In genomic region chr1:228391411-228392020, GRCh38 we compare ENCODE assay signal across 19 cellular contexts. TPM values are rescaled to one million over a fixed set of nuclear protein-coding genes. Genes with fewer than 3 reads are reported as not detected.
DNase-seq lines count a peak whose midpoint lies in the region; FAIRE-seq and TF ChIP-seq lines count a peak whose summit lies in the region.
"Had no signal": no experiment of that assay in that cellular context is flagged by ENCODE, and none has a peak within 500 bp of the region (broad histone marks: within the 10 kb centered on the region; RNA-seq: fewer than 3 reads in every experiment).

No MANE protein-coding gene starts in this region.

- H3K27me3 ChIP-seq in A673 (replicated peaks; ENCODE audit: insufficient read depth, low read depth, low read length, poor library complexity) (no peaks in the 10 kb centered on the region), ovary (no peaks in the 10 kb centered on the region)
- H3K27me3 ChIP-seq: breast epithelium had no signal

- no peak overlapping the region for H3K4me3 Mint-ChIP-seq in chondrocyte (ENCODE audit: unreplicated experiment)
- H3K4me3 Mint-ChIP-seq: activated CD8-positive, alpha-beta T cell treated with anti-CD3 and anti-CD28 coated beads for 36 hours; activated T-helper 1 cell treated with anti-CD3 and anti-CD28 coated beads, Interleukin-12 subunit alpha, Interleukin-12 subunit beta, Interleukin-2, Interleukin-4 antibody, amounts not matched to agents 30 ng/mL and 10 ng/mL and 1 ng/mL, durations not matched to agents 14 hours and 24 hours and 36 hours; CD8-positive, alpha-beta memory T cell; IgD-negative memory B cell had no signal

- peaks cover 33% of the 10 kb centered on the region for H3K4me1 ChIP-seq in A673 (ENCODE audit: insufficient read depth, low read length, poor library complexity, severe bottlenecking)
- no peaks in the 10 kb centered on the region for H3K4me1 ChIP-seq in ovary (ENCODE audit: insufficient read depth)
- H3K4me1 ChIP-seq: breast epithelium had no signal

- peaks cover 21% of the 10 kb centered on the region for H3K4me1 Mint-ChIP-seq in chondrocyte (ENCODE audit: low read depth)
- H3K4me1 Mint-ChIP-seq: CD8-positive, alpha-beta memory T cell; IgD-negative memory B cell had no signal

- H3K4me3 ChIP-seq in A673 (ENCODE audit: low read depth, low read length, poor library complexity, severe bottlenecking) (no peak overlapping the region), ovary (no peak overlapping the region)
- H3K4me3 ChIP-seq: breast epithelium, coronary artery had no signal

- POLR2A ChIA-PET in A673 (lab: Charles Lee; ENCODE audit: low non-redundant PET), result no interaction called here

- TF ChIP-seq POLR2A in GM12891 (IDR thresholded peaks at IDR 0.05; ENCODE audit: low read depth, low read length) (0 out of 2 replicates have a peak, but pooled peaks have one; percentile 11), ovary (IDR thresholded peaks at IDR 0.05) (no peak)

- peak overlapping the region; percentile 84 for H3K27ac ChIP-seq in A673 (ENCODE audit: low read depth, low read length, poor library complexity, severe bottlenecking)
- H3K27ac ChIP-seq in ovary, result no peak overlapping the region
- H3K27ac ChIP-seq: breast epithelium, coronary artery had no signal

- CTCF ChIA-PET in A673 (lab: Charles Lee), result no interaction called here

- no peaks in the 10 kb centered on the region for H3K27me3 Mint-ChIP-seq in chondrocyte (ENCODE audit: low read depth)
- H3K27me3 Mint-ChIP-seq: activated CD8-positive, alpha-beta T cell treated with anti-CD3 and anti-CD28 coated beads for 36 hours; CD8-positive, alpha-beta memory T cell; IgD-negative memory B cell had no signal

- TF ChIP-seq CTCF in A673 (conservative IDR thresholded peaks at IDR 0.05; ENCODE audit: low read depth, low read length) (no peak), chondrocyte (IDR thresholded peaks at IDR 0.05) (no peak), ovary (IDR thresholded peaks at IDR 0.05) (no peak)

- no peaks in the 10 kb centered on the region for H3K9me3 Mint-ChIP-seq in chondrocyte (ENCODE audit: low read depth)
- H3K9me3 Mint-ChIP-seq: activated CD8-positive, alpha-beta T cell treated with anti-CD3 and anti-CD28 coated beads for 36 hours; activated T-helper 1 cell treated with anti-CD3 and anti-CD28 coated beads, Interleukin-12 subunit alpha, Interleukin-12 subunit beta, Interleukin-2, Interleukin-4 antibody, amounts not matched to agents 30 ng/mL and 10 ng/mL and 1 ng/mL, durations not matched to agents 14 hours and 24 hours and 36 hours; CD8-positive, alpha-beta memory T cell; IgD-negative memory B cell had no signal

- H3K36me3 Mint-ChIP-seq in chondrocyte (ENCODE audit: low read depth), result peaks cover 9% of the 10 kb centered on the region

- DNase-seq in A673 (ENCODE audit: low spot score) (no peak), GM12891 (ENCODE audit: insufficient read length, low spot score) (no peak), chondrocyte (ENCODE audit: low spot score) (peak; percentile 83), ovary (peak in 3 of 5 donors; percentile 12 to 20 (median 20)), DMS79 (lab: John Stamatoyannopoulos, UW) (no peak), SW480 (ENCODE audit: low spot score) (no peak)
- no peak for DNase-seq in NK-92 treated with Interleukin-12 subunit alpha and Interleukin-12 subunit beta, amount 100 ng/mL, for 24 hours (lab: John Stamatoyannopoulos, UW)
- DNase-seq: activated CD8-positive, alpha-beta T cell treated with anti-CD3 and anti-CD28 coated beads for 36 hours; CD8-positive, alpha-beta memory T cell; DMS79 treated with DMSO at 0.1 percent for 48 hours; NCI-H1417 treated with DMSO at 0.1 percent for 48 hours; NCI-H510A had no signal

- intact Hi-C loops in A673 (cut with micrococcal nuclease; ENCODE audit: unreplicated experiment), result no loop called here
- intact Hi-C loops in ovary (cut with DNase I), result no loop called here

- no TSS peak for BruUV-seq in A673 (replicated peaks; lab: Mats Ljungman, UMichigan)

- 83 to 92% (median 87%) methylated on average over 11 of the region's 11 CpGs for WGBS in ovary, 3 donors

- H3K27ac Mint-ChIP-seq in chondrocyte (ENCODE audit: unreplicated experiment), result no peak overlapping the region
- H3K27ac Mint-ChIP-seq: activated CD8-positive, alpha-beta T cell treated with anti-CD3 and anti-CD28 coated beads for 36 hours; activated T-helper 1 cell treated with anti-CD3 and anti-CD28 coated beads, Interleukin-12 subunit alpha, Interleukin-12 subunit beta, Interleukin-2, Interleukin-4 antibody, amounts not matched to agents 30 ng/mL and 10 ng/mL and 1 ng/mL, durations not matched to agents 14 hours and 24 hours and 36 hours; IgD-negative memory B cell had no signal

- H3K36me3 ChIP-seq in A673 (ENCODE audit: insufficient read depth, low read length, poor library complexity, severe bottlenecking) (peaks cover 24% of the 10 kb centered on the region), ovary (no peaks in the 10 kb centered on the region)
- H3K36me3 ChIP-seq: breast epithelium had no signal

- no peak for FAIRE-seq in GM12891 (lab: Jason Lieb, UNC)
- FAIRE-seq: endometrium had no signal

- no peak for TF ChIP-seq EP300 in ovary (IDR thresholded peaks at IDR 0.05)

- H3K9me3 ChIP-seq in A673 (ENCODE audit: low read depth, low read length, poor library complexity, severe bottlenecking) (no peaks in the 10 kb centered on the region), ovary (no peaks in the 10 kb centered on the region)
- H3K9me3 ChIP-seq: breast epithelium had no signal

TF ChIP-seq in GM12891, 5 proteins besides CTCF, POLR2A, EP300 and RAD21:
- TF ChIP-seq PAX5 (IDR thresholded peaks at IDR 0.05; ENCODE audit: insufficient read depth, low read length, severe bottlenecking), result no peak
- no peak for TF ChIP-seq POU2F2 (IDR thresholded peaks at IDR 0.05; ENCODE audit: low read depth, low read length)
- no peak; the same call in 1 of the 2 replicates for TF ChIP-seq POLR2AphosphoS5 (IDR thresholded peaks at IDR 0.05; ENCODE audit: low read depth, low read length)
- TF ChIP-seq TAF1 (IDR thresholded peaks at IDR 0.05; ENCODE audit: low read depth, low read length), result no peak
- TF ChIP-seq SPI1 (IDR thresholded peaks at IDR 0.05; ENCODE audit: low read depth, low read length), result no peak

RNA-seq across cellular contexts. Expression of gene TRIM11, which starts 15.1 kb away (rescaled TPM):
- total RNA-seq in A673 (2021) (41.8 and 46.6 TPM in 2 replicates), chondrocyte (16.0 to 22.4 TPM (median 20.0 TPM) in 3 replicates), ovary (10 to 100 TPM; 15.2 to 24.1 (median 20.0) TPM)
- 12.6 TPM for polyA plus RNA-seq in GM12891 (2012; ENCODE audit: low read depth, missing spikeins)
- polyA plus RNA-seq in ovary, result 10 to 100 TPM in 1 of 2 donors, 1 to 10 TPM in 1; 2.4 to 10.3 TPM

RNA-seq across cellular contexts. Expression of gene TRIM17, which starts 25.1 kb away (rescaled TPM):
- 0.54 and 0.72 TPM in 2 replicates for total RNA-seq in A673 (2021)
- 0.26 TPM for polyA plus RNA-seq in GM12891 (2012; ENCODE audit: low read depth, missing spikeins)
- 0.28 to 0.35 TPM in 2 of 3 replicates, not detected in the other for total RNA-seq in chondrocyte
- total RNA-seq in ovary, result 1 to 10 TPM; 1.7 to 10.0 (median 3.1) TPM
- polyA plus RNA-seq in ovary, result 1 to 10 TPM in 1 of 2 donors, under 1 TPM in 1; 0.72 to 1.4 TPM
- total RNA-seq: lung microvascular endothelial cell, MCF 10A had no signal
- polyA plus RNA-seq: IgD-negative memory B cell had no signal

Comparison
In these comparisons a context has a peak if more than half of its experiments do, and no peak if none do; other contexts are left out.
1. DNase-seq: peak in chondrocyte (single experiment) and ovary (3 of 5); none in A673 (single experiment), GM12891 (single experiment), NK-92 treated with Interleukin-12 subunit alpha and Interleukin-12 subunit beta, amount 100 ng/mL, for 24 hours (single experiment), DMS79 (single experiment) and SW480 (single experiment).